In genomic region chr7:96303105-96303685, GRCh38 we compare ENCODE assay signal across 1 cellular context.
TF ChIP-seq lines count a peak whose summit lies in the region.

No MANE protein-coding gene starts in this region.

TF ChIP-seq in HepG2, 621 proteins besides CTCF, POLR2A, EP300 and RAD21 (continued from another document and continues in another):
- peak; percentile 78; the same call in 1 of the 2 replicates for TF ChIP-seq ZNF280D (CRISPR knock-in tag; IDR thresholded peaks at IDR 0.05)
- TF ChIP-seq SMYD3 (CRISPR knock-in tag; IDR thresholded peaks at IDR 0.05) = peak; percentile 88
- TF ChIP-seq MZF1 (CRISPR knock-in tag; IDR thresholded peaks at IDR 0.05; ENCODE audit: borderline replicate concordance) = no peak
- TF ChIP-seq, protein P1, sequence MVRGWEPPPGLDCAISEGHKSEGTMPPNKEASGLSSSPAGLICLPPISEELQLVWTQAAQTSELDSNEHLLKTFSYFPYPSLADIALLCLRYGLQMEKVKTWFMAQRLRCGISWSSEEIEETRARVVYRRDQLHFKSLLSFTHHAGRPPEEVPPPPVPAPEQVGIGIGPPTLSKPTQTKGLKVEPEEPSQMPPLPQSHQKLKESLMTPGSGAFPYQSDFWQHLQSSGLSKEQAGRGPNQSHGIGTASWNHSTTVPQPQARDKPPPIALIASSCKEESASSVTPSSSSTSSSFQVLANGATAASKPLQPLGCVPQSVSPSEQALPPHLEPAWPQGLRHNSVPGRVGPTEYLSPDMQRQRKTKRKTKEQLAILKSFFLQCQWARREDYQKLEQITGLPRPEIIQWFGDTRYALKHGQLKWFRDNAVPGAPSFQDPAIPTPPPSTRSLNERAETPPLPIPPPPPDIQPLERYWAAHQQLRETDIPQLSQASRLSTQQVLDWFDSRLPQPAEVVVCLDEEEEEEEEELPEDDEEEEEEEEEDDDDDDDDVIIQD (CRISPR knock-in tag; IDR thresholded peaks at IDR 0.05; ENCODE audit: low read depth) = peak; percentile 75; the same call in 1 of the 2 replicates
- TF ChIP-seq SALL1 (CRISPR knock-in tag; IDR thresholded peaks at IDR 0.05) = peak; percentile 83
- peak; percentile 96 for TF ChIP-seq ZNF503 (CRISPR knock-in tag; IDR thresholded peaks at IDR 0.05)
- TF ChIP-seq ZSCAN5A (CRISPR knock-in tag; IDR thresholded peaks at IDR 0.05; ENCODE audit: borderline replicate concordance) = peak; percentile 97; the same call in 1 of the 2 replicates
- TF ChIP-seq SMC3 (IDR thresholded peaks at IDR 0.05; ENCODE audit: low read length) = 0 out of 2 replicates have a peak, but pooled peaks have one; percentile 8
- no peak for TF ChIP-seq ZNF607 (CRISPR knock-in tag; IDR thresholded peaks at IDR 0.05; ENCODE audit: borderline replicate concordance)
- no peak for TF ChIP-seq ZNF24 (IDR thresholded peaks at IDR 0.05)
- peak; percentile 99 for TF ChIP-seq AHDC1 (CRISPR knock-in tag; IDR thresholded peaks at IDR 0.05; ENCODE audit: borderline replicate concordance)
- TF ChIP-seq HMG20A (CRISPR knock-in tag; IDR thresholded peaks at IDR 0.05; ENCODE audit: borderline replicate concordance) = peak; percentile 96
- peak; percentile 55; the same call in 1 of the 2 replicates for TF ChIP-seq ZSCAN25 (CRISPR knock-in tag; IDR thresholded peaks at IDR 0.05)
- 0 out of 2 replicates have a peak, but pooled peaks have one; percentile 13 for TF ChIP-seq SSRP1 (CRISPR knock-in tag; IDR thresholded peaks at IDR 0.05)
- no peak for TF ChIP-seq DDIT3 (CRISPR knock-in tag; IDR thresholded peaks at IDR 0.05)
- TF ChIP-seq ARID2 (CRISPR knock-in tag; IDR thresholded peaks at IDR 0.05; ENCODE audit: borderline replicate concordance) = peak; percentile 58; the same call in 1 of the 2 replicates
- TF ChIP-seq ZNF614 (CRISPR knock-in tag; IDR thresholded peaks at IDR 0.05; ENCODE audit: borderline replicate concordance) = 0 out of 2 replicates have a peak, but pooled peaks have one; percentile 37
- no peak for TF ChIP-seq ZNF296 (CRISPR knock-in tag; conservative IDR thresholded peaks at IDR 0.05)
- peak; percentile 89 for TF ChIP-seq TGIF2 (CRISPR knock-in tag; IDR thresholded peaks at IDR 0.05)
- TF ChIP-seq, protein P2, sequence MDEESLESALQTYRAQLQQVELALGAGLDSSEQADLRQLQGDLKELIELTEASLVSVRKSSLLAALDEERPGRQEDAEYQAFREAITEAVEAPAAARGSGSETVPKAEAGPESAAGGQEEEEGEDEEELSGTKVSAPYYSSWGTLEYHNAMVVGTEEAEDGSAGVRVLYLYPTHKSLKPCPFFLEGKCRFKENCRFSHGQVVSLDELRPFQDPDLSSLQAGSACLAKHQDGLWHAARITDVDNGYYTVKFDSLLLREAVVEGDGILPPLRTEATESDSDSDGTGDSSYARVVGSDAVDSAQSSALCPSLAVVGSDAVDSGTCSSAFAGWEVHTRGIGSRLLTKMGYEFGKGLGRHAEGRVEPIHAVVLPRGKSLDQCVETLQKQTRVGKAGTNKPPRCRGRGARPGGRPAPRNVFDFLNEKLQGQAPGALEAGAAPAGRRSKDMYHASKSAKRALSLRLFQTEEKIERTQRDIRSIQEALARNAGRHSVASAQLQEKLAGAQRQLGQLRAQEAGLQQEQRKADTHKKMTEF (CRISPR knock-in tag; IDR thresholded peaks at IDR 0.05) = peak; percentile 86
- peak; percentile 69 for TF ChIP-seq ZNF331 (CRISPR knock-in tag; IDR thresholded peaks at IDR 0.05)
- peak; percentile 83; the same call in 1 of the 2 replicates for TF ChIP-seq ETV5 (CRISPR knock-in tag; IDR thresholded peaks at IDR 0.05; ENCODE audit: borderline replicate concordance)
- TF ChIP-seq FOXJ3 (CRISPR knock-in tag; IDR thresholded peaks at IDR 0.05; ENCODE audit: borderline replicate concordance) = peak; percentile 94; the same call in 1 of the 2 replicates
- TF ChIP-seq, protein P3, sequence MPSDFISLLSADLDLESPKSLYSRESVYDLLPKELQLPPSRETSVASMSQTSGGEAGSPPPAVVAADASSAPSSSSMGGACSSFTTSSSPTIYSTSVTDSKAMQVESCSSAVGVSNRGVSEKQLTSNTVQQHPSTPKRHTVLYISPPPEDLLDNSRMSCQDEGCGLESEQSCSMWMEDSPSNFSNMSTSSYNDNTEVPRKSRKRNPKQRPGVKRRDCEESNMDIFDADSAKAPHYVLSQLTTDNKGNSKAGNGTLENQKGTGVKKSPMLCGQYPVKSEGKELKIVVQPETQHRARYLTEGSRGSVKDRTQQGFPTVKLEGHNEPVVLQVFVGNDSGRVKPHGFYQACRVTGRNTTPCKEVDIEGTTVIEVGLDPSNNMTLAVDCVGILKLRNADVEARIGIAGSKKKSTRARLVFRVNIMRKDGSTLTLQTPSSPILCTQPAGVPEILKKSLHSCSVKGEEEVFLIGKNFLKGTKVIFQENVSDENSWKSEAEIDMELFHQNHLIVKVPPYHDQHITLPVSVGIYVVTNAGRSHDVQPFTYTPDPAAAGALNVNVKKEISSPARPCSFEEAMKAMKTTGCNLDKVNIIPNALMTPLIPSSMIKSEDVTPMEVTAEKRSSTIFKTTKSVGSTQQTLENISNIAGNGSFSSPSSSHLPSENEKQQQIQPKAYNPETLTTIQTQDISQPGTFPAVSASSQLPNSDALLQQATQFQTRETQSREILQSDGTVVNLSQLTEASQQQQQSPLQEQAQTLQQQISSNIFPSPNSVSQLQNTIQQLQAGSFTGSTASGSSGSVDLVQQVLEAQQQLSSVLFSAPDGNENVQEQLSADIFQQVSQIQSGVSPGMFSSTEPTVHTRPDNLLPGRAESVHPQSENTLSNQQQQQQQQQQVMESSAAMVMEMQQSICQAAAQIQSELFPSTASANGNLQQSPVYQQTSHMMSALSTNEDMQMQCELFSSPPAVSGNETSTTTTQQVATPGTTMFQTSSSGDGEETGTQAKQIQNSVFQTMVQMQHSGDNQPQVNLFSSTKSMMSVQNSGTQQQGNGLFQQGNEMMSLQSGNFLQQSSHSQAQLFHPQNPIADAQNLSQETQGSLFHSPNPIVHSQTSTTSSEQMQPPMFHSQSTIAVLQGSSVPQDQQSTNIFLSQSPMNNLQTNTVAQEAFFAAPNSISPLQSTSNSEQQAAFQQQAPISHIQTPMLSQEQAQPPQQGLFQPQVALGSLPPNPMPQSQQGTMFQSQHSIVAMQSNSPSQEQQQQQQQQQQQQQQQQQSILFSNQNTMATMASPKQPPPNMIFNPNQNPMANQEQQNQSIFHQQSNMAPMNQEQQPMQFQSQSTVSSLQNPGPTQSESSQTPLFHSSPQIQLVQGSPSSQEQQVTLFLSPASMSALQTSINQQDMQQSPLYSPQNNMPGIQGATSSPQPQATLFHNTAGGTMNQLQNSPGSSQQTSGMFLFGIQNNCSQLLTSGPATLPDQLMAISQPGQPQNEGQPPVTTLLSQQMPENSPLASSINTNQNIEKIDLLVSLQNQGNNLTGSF (CRISPR knock-in tag; IDR thresholded peaks at IDR 0.05) = no peak
- no peak for TF ChIP-seq ZMAT3 (CRISPR knock-in tag; conservative IDR thresholded peaks at IDR 0.05)
- TF ChIP-seq SP4 (CRISPR knock-in tag; IDR thresholded peaks at IDR 0.05) = 0 out of 2 replicates have a peak, but pooled peaks have one; percentile 43
- peak; percentile 96 for TF ChIP-seq NCOA2 (CRISPR knock-in tag; IDR thresholded peaks at IDR 0.05)
- TF ChIP-seq, protein P4, sequence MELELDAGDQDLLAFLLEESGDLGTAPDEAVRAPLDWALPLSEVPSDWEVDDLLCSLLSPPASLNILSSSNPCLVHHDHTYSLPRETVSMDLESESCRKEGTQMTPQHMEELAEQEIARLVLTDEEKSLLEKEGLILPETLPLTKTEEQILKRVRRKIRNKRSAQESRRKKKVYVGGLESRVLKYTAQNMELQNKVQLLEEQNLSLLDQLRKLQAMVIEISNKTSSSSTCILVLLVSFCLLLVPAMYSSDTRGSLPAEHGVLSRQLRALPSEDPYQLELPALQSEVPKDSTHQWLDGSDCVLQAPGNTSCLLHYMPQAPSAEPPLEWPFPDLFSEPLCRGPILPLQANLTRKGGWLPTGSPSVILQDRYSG (CRISPR knock-in tag; IDR thresholded peaks at IDR 0.05) = no peak
- peak; percentile 80; the same call in 1 of the 2 replicates for TF ChIP-seq IRF2 (CRISPR knock-in tag; IDR thresholded peaks at IDR 0.05)
- no peak for TF ChIP-seq ZNF335 (CRISPR knock-in tag; IDR thresholded peaks at IDR 0.05)
- TF ChIP-seq CEBPG (CRISPR knock-in tag; IDR thresholded peaks at IDR 0.05) = peak; percentile 52
- peak; percentile 85 for TF ChIP-seq FOXO1 (CRISPR knock-in tag; IDR thresholded peaks at IDR 0.05)
- no peak for TF ChIP-seq SIN3A (IDR thresholded peaks at IDR 0.05; ENCODE audit: borderline replicate concordance, low read depth, low read length)
- no peak for TF ChIP-seq KLF15 (CRISPR knock-in tag; IDR thresholded peaks at IDR 0.05; ENCODE audit: borderline replicate concordance)
- TF ChIP-seq ZSCAN31 (CRISPR knock-in tag; IDR thresholded peaks at IDR 0.05; ENCODE audit: low read depth) = peak; percentile 77; the same call in 1 of the 2 replicates
